Comparison of ENCODE assay signal across 14 cellular contexts in the genomic region with DNA sequence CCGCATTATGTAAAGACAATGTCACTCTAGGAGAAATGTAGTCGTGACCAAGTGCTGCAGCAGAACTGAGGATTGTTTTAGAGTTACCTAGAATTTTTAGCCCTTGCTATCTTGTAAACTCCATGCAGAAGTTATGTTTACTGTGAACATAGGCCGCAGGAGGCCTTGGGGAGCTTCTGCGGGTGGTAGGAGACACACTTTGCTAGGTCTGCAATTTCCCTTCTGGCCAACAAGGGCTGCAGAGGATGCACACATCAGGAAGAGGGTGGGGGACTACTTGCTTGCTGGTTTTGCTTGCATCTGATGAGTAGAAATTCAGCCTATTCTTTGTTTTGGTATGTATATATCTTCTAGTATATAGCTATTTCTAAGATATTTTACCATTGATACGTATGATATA. TPM values are rescaled to one million over a fixed set of nuclear protein-coding genes. Genes with fewer than 3 reads are reported as not detected.
A peak's percentile ranks its signal among the peaks of the same experiment; 100 is the strongest.
DNase-seq lines count a peak whose midpoint lies in the region; ATAC-seq, FAIRE-seq and TF ChIP-seq lines count a peak whose summit lies in the region.
"Had no signal": no experiment of that assay in that cellular context is flagged by ENCODE, and none has a peak within 500 bp of the region (broad histone marks: within the 10 kb centered on the region; RNA-seq: fewer than 3 reads in every experiment).

No MANE protein-coding gene starts in this region.

- no peaks in the 10 kb centered on the region for H3K27me3 Mint-ChIP-seq in effector memory CD8-positive, alpha-beta T cell
- H3K27me3 Mint-ChIP-seq: natural killer cell treated with Interleukin-12 subunit alpha and Interleukin-12 subunit beta and Interleukin-15 and Interleukin-18, amount 100 ng/mL, for 72 hours had no signal

- DNase-seq in GM12891 (ENCODE audit: insufficient read length, low spot score) (no peak), KBM-7 (no peak), hypothalamus (lab: John Stamatoyannopoulos, UW) (no peak), right lobe of liver (no peak)
- DNase-seq in effector memory CD8-positive, alpha-beta T cell, result no peak
- no peak for DNase-seq in effector CD4-positive, alpha-beta T cell
- DNase-seq: dermis blood vessel endothelial cell, NCI-H2171 treated with DMSO at 0.1 percent for 48 hours had no signal

- no peaks in the 10 kb centered on the region for H3K36me3 ChIP-seq in right lobe of liver
- H3K36me3 ChIP-seq: gastroesophageal sphincter had no signal

- peak; percentile 90 for ATAC-seq in GM21423 (IDR thresholded peaks at IDR 0.05; ENCODE audit: unreplicated experiment)
- ATAC-seq in HG03139 (IDR thresholded peaks at IDR 0.05; ENCODE audit: unreplicated experiment), result peak; percentile 76
- ATAC-seq in effector memory CD8-positive, alpha-beta T cell (replicated peaks), result peak; percentile 37
- ATAC-seq in right lobe of liver, result no peak
- ATAC-seq: gastroesophageal sphincter; natural killer cell treated with Interleukin-12 subunit alpha and Interleukin-12 subunit beta and Interleukin-15 and Interleukin-18, amount 100 ng/mL, for 72 hours had no signal

- H3K9me3 Mint-ChIP-seq in effector memory CD8-positive, alpha-beta T cell, result no peaks in the 10 kb centered on the region

- intact Hi-C loops in right lobe of liver (cut with DNase I), result no loop called here

- H3K4me1 Mint-ChIP-seq in effector memory CD8-positive, alpha-beta T cell (ENCODE audit: low read depth in 2 of 2), result no peaks in the 10 kb centered on the region

- no peaks in the 10 kb centered on the region for H3K4me1 ChIP-seq in right lobe of liver
- H3K4me1 ChIP-seq: gastroesophageal sphincter had no signal

- no peak overlapping the region for H3K4me3 ChIP-seq in right lobe of liver
- H3K4me3 ChIP-seq: gastroesophageal sphincter had no signal

- H3K27ac Mint-ChIP-seq in effector memory CD8-positive, alpha-beta T cell, result no peak overlapping the region
- H3K27ac Mint-ChIP-seq: natural killer cell treated with Interleukin-12 subunit alpha and Interleukin-12 subunit beta and Interleukin-15 and Interleukin-18, amount 100 ng/mL, for 72 hours had no signal

- no peak overlapping the region for H3K27ac ChIP-seq in right lobe of liver
- H3K27ac ChIP-seq: gastroesophageal sphincter had no signal

- no peak overlapping the region for H3K4me3 Mint-ChIP-seq in effector memory CD8-positive, alpha-beta T cell
- H3K4me3 Mint-ChIP-seq: natural killer cell treated with Interleukin-12 subunit alpha and Interleukin-12 subunit beta and Interleukin-15 and Interleukin-18, amount 100 ng/mL, for 72 hours had no signal

- 86% methylated on average over 5 of the region's 5 CpGs for WGBS in right lobe of liver (ENCODE audit: insufficient coverage, low coverage, low lambda C conversion rate, missing lambda C conversion rate)

- FAIRE-seq in GM12891 (lab: Jason Lieb, UNC), result peak; percentile 90

- no peaks in the 10 kb centered on the region for H3K9me3 ChIP-seq in right lobe of liver
- H3K9me3 ChIP-seq: gastroesophageal sphincter had no signal

- TF ChIP-seq CTCF in right lobe of liver (IDR thresholded peaks at IDR 0.05), result no peak

- H3K36me3 Mint-ChIP-seq in effector memory CD8-positive, alpha-beta T cell (ENCODE audit: insufficient read depth), result no peaks in the 10 kb centered on the region
- H3K36me3 Mint-ChIP-seq: natural killer cell treated with Interleukin-12 subunit alpha and Interleukin-12 subunit beta and Interleukin-15 and Interleukin-18, amount 100 ng/mL, for 72 hours had no signal

- in situ Hi-C loops in KBM-7 (cut with MboI; ENCODE audit: low pct_unique_long_range_greater_than_20kb, low sequenced_read_pairs), result no loop called here

- H3K27me3 ChIP-seq in right lobe of liver, result no peaks in the 10 kb centered on the region
- H3K27me3 ChIP-seq: gastroesophageal sphincter had no signal

- TF ChIP-seq POLR2A in GM12891 (IDR thresholded peaks at IDR 0.05; ENCODE audit: low read depth, low read length) (no peak), right lobe of liver (IDR thresholded peaks at IDR 0.05) (no peak)

TF ChIP-seq in GM12891, 5 proteins besides CTCF, POLR2A, EP300 and RAD21:
- no peak for TF ChIP-seq POU2F2 (IDR thresholded peaks at IDR 0.05; ENCODE audit: low read depth, low read length)
- TF ChIP-seq TAF1 (IDR thresholded peaks at IDR 0.05; ENCODE audit: low read depth, low read length), result no peak
- no peak for TF ChIP-seq SPI1 (IDR thresholded peaks at IDR 0.05; ENCODE audit: low read depth, low read length)
- no peak for TF ChIP-seq POLR2AphosphoS5 (IDR thresholded peaks at IDR 0.05; ENCODE audit: low read depth, low read length)

RNA-seq across cellular contexts. Expression of a gene that starts 23.1 kb away (rescaled TPM):
- polyA plus RNA-seq in GM12891 (2012; ENCODE audit: low read depth, missing spikeins), result 14.4 TPM
- total RNA-seq in right lobe of liver, result under 1 TPM in 4 of 6 experiments, not detected in 2; 0.06 to 0.84 (median 0.27) TPM
- total RNA-seq: Daoy, dermis blood vessel endothelial cell, LHCN-M2 had no signal

Comparison
In these comparisons a context has a peak if more than half of its experiments do, and no peak if none do; other contexts are left out.
1. ATAC-seq: peak in GM21423 (single experiment), HG03139 (single experiment) and effector memory CD8-positive, alpha-beta T cell (single experiment); none in right lobe of liver (0 of 4).